ENCODE assay signal across 22 cellular contexts in the genomic region with DNA sequence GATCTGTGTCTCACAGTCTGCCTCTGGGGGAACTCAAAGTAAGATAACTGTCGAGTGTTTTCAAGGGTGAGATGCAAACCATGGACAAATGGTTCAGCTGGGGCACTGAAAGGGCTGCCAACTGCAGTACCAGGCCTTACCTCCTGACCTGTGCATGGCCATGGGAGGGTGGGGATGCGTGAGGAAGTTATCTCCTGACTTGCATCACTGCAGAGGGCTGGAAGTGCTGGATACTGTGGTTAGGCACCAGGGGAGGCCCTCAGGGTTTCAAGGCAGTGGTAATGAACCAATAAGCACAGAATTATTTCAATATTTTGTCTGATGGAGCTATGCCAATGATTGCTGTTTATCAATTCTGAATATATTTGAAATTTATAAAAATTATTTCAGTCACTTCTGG.
DNase-seq lines count a peak whose midpoint lies in the region; ATAC-seq and TF ChIP-seq lines count a peak whose summit lies in the region.
"Had no signal": no experiment of that assay in that cellular context is flagged by ENCODE, and none has a peak within 500 bp of the region (broad histone marks: within the 10 kb centered on the region; RNA-seq: fewer than 3 reads in every experiment).

No MANE protein-coding gene starts in this region.

- H3K27ac Mint-ChIP-seq in GM23338: no peak overlapping the region
- H3K27ac Mint-ChIP-seq: CD8-positive, alpha-beta T cell; IgD-negative memory B cell; T-helper 1 cell treated with Interleukin-12 subunit alpha and Interleukin-12 subunit beta and Interleukin-4 antibody, amounts not matched to agents 30 μg/mL and 1 μg/mL, for 36 hours had no signal

- DNase-seq in GM23338 (ENCODE audit: low spot score) (no peak), MV-4-11 (lab: John Stamatoyannopoulos, UW) (peak; percentile 48), OCI-M1 (lab: John Stamatoyannopoulos, UW) (peak; percentile 8), foreskin keratinocyte (no peak), HuH-7.5 (ENCODE audit: low spot score) (no peak), HAP-1 (ENCODE audit: low spot score in 2 of 2) (no peak), T1000 (lab: John Stamatoyannopoulos, UW) (no peak)
- DNase-seq: AML-193; C1 segment of cervical spinal cord; CD8-positive, alpha-beta T cell; Kasumi-1; MG63; NCI-H1105 treated with DMSO at 0.1 percent for 48 hours; NCI-H2029 treated with DMSO at 0.1 percent for 48 hours; NCI-H226; NCI-H510A treated with DMSO at 0.1 percent for 48 hours; NCI-H774; SJCRH30 had no signal

- H3K4me3 Mint-ChIP-seq in GM23338: no peak overlapping the region
- H3K4me3 Mint-ChIP-seq: CD8-positive, alpha-beta T cell; IgD-negative memory B cell; T-helper 1 cell treated with Interleukin-12 subunit alpha and Interleukin-12 subunit beta and Interleukin-4 antibody, amounts not matched to agents 30 μg/mL and 1 μg/mL, for 36 hours had no signal

- ATAC-seq in GM23338 (peak; percentile 41; the same call in 2 of the 3 replicates), foreskin keratinocyte (peak; percentile 21), HG03097 (IDR thresholded peaks at IDR 0.05; ENCODE audit: low FRiP score, unreplicated experiment) (no peak)
- ATAC-seq: CD8-positive, alpha-beta T cell; Panc1 had no signal

- H3K9me3 ChIP-seq in HAP-1: no peaks in the 10 kb centered on the region
- H3K9me3 ChIP-seq: MG63, SJCRH30 had no signal

- H3K36me3 Mint-ChIP-seq in GM23338 (ENCODE audit: low read depth): no peaks in the 10 kb centered on the region
- H3K36me3 Mint-ChIP-seq: CD8-positive, alpha-beta T cell; IgD-negative memory B cell had no signal

- H2AFZ ChIP-seq in GM23338: no peak overlapping the region

- H3K4me3 ChIP-seq in GM23338: no peak overlapping the region
- no peak overlapping the region for H3K4me3 ChIP-seq in HAP-1
- H3K4me3 ChIP-seq: MG63, SJCRH30 had no signal

- no peaks in the 10 kb centered on the region for H3K27me3 Mint-ChIP-seq in GM23338 (ENCODE audit: insufficient read depth, low read depth, poor library complexity)
- H3K27me3 Mint-ChIP-seq: IgD-negative memory B cell had no signal

- H3K9me2 ChIP-seq in GM23338 (ENCODE audit: insufficient read depth): 0 out of 2 replicates have a peak, but pooled peaks cover 11% of the 10 kb centered on the region

- in situ Hi-C loops in HAP-1 (cut with MboI; ENCODE audit: low sequenced_read_pairs): no loop called here

- H3K36me3 ChIP-seq in GM23338 (ENCODE audit: insufficient read depth): no peaks in the 10 kb centered on the region
- H3K36me3 ChIP-seq in HAP-1 (replicated peaks): no peaks in the 10 kb centered on the region
- H3K36me3 ChIP-seq: MG63, SJCRH30 had no signal

- no peaks in the 10 kb centered on the region for H3F3A ChIP-seq in GM23338 (replicated peaks; ENCODE audit: low read depth)

- H3K4me1 Mint-ChIP-seq in GM23338: no peaks in the 10 kb centered on the region

- H3K4me1 ChIP-seq in GM23338 (ENCODE audit: insufficient read depth): no peaks in the 10 kb centered on the region
- H3K4me1 ChIP-seq in foreskin keratinocyte: no peaks in the 10 kb centered on the region
- no peaks in the 10 kb centered on the region for H3K4me1 ChIP-seq in HAP-1
- H3K4me1 ChIP-seq: SJCRH30 had no signal

- TF ChIP-seq CTCF in GM23338 (conservative IDR thresholded peaks at IDR 0.05; ENCODE audit: low read depth in 2 of 2): no peak
- no peak for TF ChIP-seq CTCF in foreskin keratinocyte (conservative IDR thresholded peaks at IDR 0.05)

- H3K27me3 ChIP-seq in GM23338 (ENCODE audit: insufficient read depth): no peaks in the 10 kb centered on the region
- H3K27me3 ChIP-seq in foreskin keratinocyte: no peaks in the 10 kb centered on the region
- no peaks in the 10 kb centered on the region; the same call in 1 of the 2 replicates for H3K27me3 ChIP-seq in HAP-1 (ENCODE audit: low read depth)
- H3K27me3 ChIP-seq: MG63, SJCRH30 had no signal

- H3K9me3 Mint-ChIP-seq in GM23338: peaks cover 4% of the 10 kb centered on the region; the same call in 1 of the 3 replicates
- H3K9me3 Mint-ChIP-seq: T-helper 1 cell treated with Interleukin-12 subunit alpha and Interleukin-12 subunit beta and Interleukin-4 antibody, amounts not matched to agents 30 μg/mL and 1 μg/mL, for 36 hours had no signal

- H3K27ac ChIP-seq in GM23338 (ENCODE audit: low read depth) (no peak overlapping the region), foreskin keratinocyte (no peak overlapping the region)
- H3K27ac ChIP-seq: SJCRH30 had no signal

- H4K20me1 ChIP-seq in GM23338 (replicated peaks; ENCODE audit: insufficient read depth): no peaks in the 10 kb centered on the region

- H3K79me2 ChIP-seq in GM23338 (replicated peaks; ENCODE audit: insufficient read depth): no peaks in the 10 kb centered on the region

- no peak overlapping the region for H3K4me2 ChIP-seq in GM23338

TF ChIP-seq in GM23338, 12 proteins besides CTCF, POLR2A, EP300 and RAD21:
- no peak for TF ChIP-seq STAT1 (IDR thresholded peaks at IDR 0.05; ENCODE audit: unreplicated experiment)
- TF ChIP-seq, protein P1, sequence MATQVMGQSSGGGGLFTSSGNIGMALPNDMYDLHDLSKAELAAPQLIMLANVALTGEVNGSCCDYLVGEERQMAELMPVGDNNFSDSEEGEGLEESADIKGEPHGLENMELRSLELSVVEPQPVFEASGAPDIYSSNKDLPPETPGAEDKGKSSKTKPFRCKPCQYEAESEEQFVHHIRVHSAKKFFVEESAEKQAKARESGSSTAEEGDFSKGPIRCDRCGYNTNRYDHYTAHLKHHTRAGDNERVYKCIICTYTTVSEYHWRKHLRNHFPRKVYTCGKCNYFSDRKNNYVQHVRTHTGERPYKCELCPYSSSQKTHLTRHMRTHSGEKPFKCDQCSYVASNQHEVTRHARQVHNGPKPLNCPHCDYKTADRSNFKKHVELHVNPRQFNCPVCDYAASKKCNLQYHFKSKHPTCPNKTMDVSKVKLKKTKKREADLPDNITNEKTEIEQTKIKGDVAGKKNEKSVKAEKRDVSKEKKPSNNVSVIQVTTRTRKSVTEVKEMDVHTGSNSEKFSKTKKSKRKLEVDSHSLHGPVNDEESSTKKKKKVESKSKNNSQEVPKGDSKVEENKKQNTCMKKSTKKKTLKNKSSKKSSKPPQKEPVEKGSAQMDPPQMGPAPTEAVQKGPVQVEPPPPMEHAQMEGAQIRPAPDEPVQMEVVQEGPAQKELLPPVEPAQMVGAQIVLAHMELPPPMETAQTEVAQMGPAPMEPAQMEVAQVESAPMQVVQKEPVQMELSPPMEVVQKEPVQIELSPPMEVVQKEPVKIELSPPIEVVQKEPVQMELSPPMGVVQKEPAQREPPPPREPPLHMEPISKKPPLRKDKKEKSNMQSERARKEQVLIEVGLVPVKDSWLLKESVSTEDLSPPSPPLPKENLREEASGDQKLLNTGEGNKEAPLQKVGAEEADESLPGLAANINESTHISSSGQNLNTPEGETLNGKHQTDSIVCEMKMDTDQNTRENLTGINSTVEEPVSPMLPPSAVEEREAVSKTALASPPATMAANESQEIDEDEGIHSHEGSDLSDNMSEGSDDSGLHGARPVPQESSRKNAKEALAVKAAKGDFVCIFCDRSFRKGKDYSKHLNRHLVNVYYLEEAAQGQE (IDR thresholded peaks at IDR 0.05; ENCODE audit: unreplicated experiment): no peak
TF ChIP-seq in GM23338: peak in this region for 0.

Comparison
In these comparisons a context has a peak if more than half of its experiments do, and no peak if none do; other contexts are left out.
1. DNase-seq: peak in MV-4-11 (single experiment) and OCI-M1 (single experiment); none in GM23338 (single experiment), foreskin keratinocyte (0 of 2), HuH-7.5 (single experiment), HAP-1 (0 of 2) and T1000 (single experiment).